In genomic region chr14:100900837-100901390, GRCh38 we compare ENCODE assay signal across 9 cellular contexts. TPM values are rescaled to one million over a fixed set of nuclear protein-coding genes. Genes with fewer than 3 reads are reported as not detected.
A peak's percentile ranks its signal among the peaks of the same experiment; 100 is the strongest.
DNase-seq lines count a peak whose midpoint lies in the region; ATAC-seq, FAIRE-seq and TF ChIP-seq lines count a peak whose summit lies in the region.
"Had no signal": no experiment of that assay in that cellular context is flagged by ENCODE, and none has a peak within 500 bp of the region (broad histone marks: within the 10 kb centered on the region; RNA-seq: fewer than 3 reads in every experiment).

No MANE protein-coding gene starts in this region.

- no peaks in the 10 kb centered on the region for H3K36me3 ChIP-seq in Loucy (ENCODE audit: insufficient read depth, low read length)
- no peaks in the 10 kb centered on the region for H3K36me3 ChIP-seq in MM.1S (replicated peaks; ENCODE audit: insufficient read depth, low read length)

- H3K27me3 Mint-ChIP-seq in activated CD8-positive, alpha-beta T cell treated with anti-CD3 and anti-CD28 coated beads for 36 hours: peaks cover 44% of the 10 kb centered on the region

- no peak for DNase-seq in GM12864 (ENCODE audit: low read depth)
- DNase-seq in activated CD8-positive, alpha-beta T cell treated with anti-CD3 and anti-CD28 coated beads for 36 hours: peak; percentile 44
- peak in 1 of 2 donors; percentile 50 for DNase-seq in left colon
- no peak for DNase-seq in HTR-8/SVneo (ENCODE audit: insufficient read length, low spot score)
- no peak for DNase-seq in MM.1S

- no peaks in the 10 kb centered on the region for H3K9me3 Mint-ChIP-seq in activated CD8-positive, alpha-beta T cell treated with anti-CD3 and anti-CD28 coated beads for 36 hours

- H3K36me3 Mint-ChIP-seq in activated CD8-positive, alpha-beta T cell treated with anti-CD3 and anti-CD28 coated beads for 36 hours (ENCODE audit: low read depth): no peaks in the 10 kb centered on the region

- no peaks in the 10 kb centered on the region for H3K79me2 ChIP-seq in Loucy (ENCODE audit: insufficient read depth, low read length)
- H3K79me2 ChIP-seq in MM.1S (ENCODE audit: low read length): no peaks in the 10 kb centered on the region

- FAIRE-seq in HTR-8/SVneo (lab: Jason Lieb, UNC): no peak

- POLR2A ChIA-PET in activated CD8-positive, alpha-beta T cell treated with anti-CD3 and anti-CD28 coated beads for 36 hours (lab: Charles Lee): no interaction called here

- no peaks in the 10 kb centered on the region for H3F3A ChIP-seq in Loucy (ENCODE audit: low read depth)
- H3F3A ChIP-seq in MM.1S (ENCODE audit: insufficient read depth, low read length): no peaks in the 10 kb centered on the region

- no peak overlapping the region for H3K9ac ChIP-seq in Loucy (ENCODE audit: low read depth, low read length, poor library complexity, severe bottlenecking)
- H3K9ac ChIP-seq in MM.1S (ENCODE audit: low read length): no peak overlapping the region

- H4K20me1 ChIP-seq in Loucy (ENCODE audit: insufficient read depth, low read length, poor library complexity, severe bottlenecking): no peaks in the 10 kb centered on the region
- no peaks in the 10 kb centered on the region for H4K20me1 ChIP-seq in MM.1S (ENCODE audit: insufficient read depth, low read length)

- CTCF ChIA-PET in activated CD8-positive, alpha-beta T cell treated with anti-CD3 and anti-CD28 coated beads for 36 hours (lab: Charles Lee): interaction anchor here (0.8 to 1.6 kb wide), 4 partner anchors 11 to 62 kb away, joined by 3 to 4 read pairs (median 3); no protein-coding TSS in a partner anchor

- no peak overlapping the region for H3K27ac Mint-ChIP-seq in activated CD8-positive, alpha-beta T cell treated with anti-CD3 and anti-CD28 coated beads for 36 hours

- intact Hi-C loops in activated CD8-positive, alpha-beta T cell treated with anti-CD3 and anti-CD28 coated beads for 36 hours (cut with micrococcal nuclease): no loop called here
- intact Hi-C loops in left colon (cut with DNase I, micrococcal nuclease): no loop called here

- H2AFZ ChIP-seq in Loucy (ENCODE audit: low read length): no peak overlapping the region
- no peak overlapping the region for H2AFZ ChIP-seq in MM.1S (ENCODE audit: low read length)

- no peak overlapping the region for H3K4me3 ChIP-seq in GM12864 (ENCODE audit: low read depth, low read length)
- no peak overlapping the region for H3K4me3 ChIP-seq in Loucy (ENCODE audit: low read length, poor library complexity, severe bottlenecking)
- H3K4me3 ChIP-seq in MM.1S (ENCODE audit: low read length): no peak overlapping the region

- TF ChIP-seq CTCF in GM12864 (IDR thresholded peaks at IDR 0.05; ENCODE audit: low read depth, low read length, missing control alignments): peak; percentile 12
- peak; percentile 73 for TF ChIP-seq CTCF in Loucy (conservative IDR thresholded peaks at IDR 0.05; ENCODE audit: low read length)
- no peak for TF ChIP-seq CTCF in activated CD8-positive, alpha-beta T cell treated with anti-CD3 and anti-CD28 coated beads for 36 hours (IDR thresholded peaks at IDR 0.05)
- TF ChIP-seq CTCF in MM.1S (IDR thresholded peaks at IDR 0.05; ENCODE audit: low read length): no peak

- no peak overlapping the region for H3K27ac ChIP-seq in MM.1S (ENCODE audit: low read length)

- no peaks in the 10 kb centered on the region for H3K9me2 ChIP-seq in Loucy (replicated peaks; ENCODE audit: low read depth, low read length)
- H3K9me2 ChIP-seq in MM.1S (replicated peaks; ENCODE audit: insufficient read depth, low read length): no peaks in the 10 kb centered on the region

- no peaks in the 10 kb centered on the region for H3K9me3 ChIP-seq in Loucy (ENCODE audit: insufficient read depth, low read depth, low read length)
- H3K9me3 ChIP-seq in MM.1S (replicated peaks; ENCODE audit: insufficient read depth, low read length): no peaks in the 10 kb centered on the region

- no peak overlapping the region for H3K4me3 Mint-ChIP-seq in activated CD8-positive, alpha-beta T cell treated with anti-CD3 and anti-CD28 coated beads for 36 hours

- H3K4me2 ChIP-seq in Loucy (ENCODE audit: low read depth, low read length, poor library complexity, severe bottlenecking) (no peak overlapping the region), MM.1S (ENCODE audit: low read depth, low read length) (no peak overlapping the region)

- H3K4me1 Mint-ChIP-seq in activated CD8-positive, alpha-beta T cell treated with anti-CD3 and anti-CD28 coated beads for 36 hours (ENCODE audit: low read depth): no peaks in the 10 kb centered on the region

- ATAC-seq in activated CD8-positive, alpha-beta T cell treated with anti-CD3 and anti-CD28 coated beads for 36 hours: peak; percentile 49
- ATAC-seq in left colon (peak; percentile 81), GM21737 (IDR thresholded peaks at IDR 0.05; ENCODE audit: unreplicated experiment) (no peak)

- no peaks in the 10 kb centered on the region for H3K4me1 ChIP-seq in Loucy (ENCODE audit: insufficient read depth, low read length, poor library complexity, severe bottlenecking)
- H3K4me1 ChIP-seq in MM.1S (ENCODE audit: low read length): no peaks in the 10 kb centered on the region

- H3K27me3 ChIP-seq in Loucy (ENCODE audit: insufficient read depth, low read length, poor library complexity, severe bottlenecking): no peaks in the 10 kb centered on the region
- peaks cover 42% of the 10 kb centered on the region for H3K27me3 ChIP-seq in MM.1S (replicated peaks; ENCODE audit: insufficient read depth, low read length)

RNA-seq across cellular contexts. Expression of gene RTL1, which starts 2.6 kb away (rescaled TPM):
- not detected for total RNA-seq in activated CD8-positive, alpha-beta T cell treated with anti-CD3 and anti-CD28 coated beads for 36 hours
- not detected for total RNA-seq in left colon
- total RNA-seq: mononuclear cell; T-helper 1 cell treated with Interleukin-12 subunit alpha and Interleukin-12 subunit beta and Interleukin-4 antibody, amounts not matched to agents 30 ng/mL and 1 ng/mL, for 36 hours had no signal

Comparison
In these comparisons a context has a peak if more than half of its experiments do, and no peak if none do; other contexts are left out.
1. CTCF ChIP-seq: peak in GM12864 (single experiment) and Loucy (single experiment); none in activated CD8-positive, alpha-beta T cell treated with anti-CD3 and anti-CD28 coated beads for 36 hours (single experiment) and MM.1S (single experiment).